ENCODE assay signal across 8 cellular contexts in the genomic region with DNA sequence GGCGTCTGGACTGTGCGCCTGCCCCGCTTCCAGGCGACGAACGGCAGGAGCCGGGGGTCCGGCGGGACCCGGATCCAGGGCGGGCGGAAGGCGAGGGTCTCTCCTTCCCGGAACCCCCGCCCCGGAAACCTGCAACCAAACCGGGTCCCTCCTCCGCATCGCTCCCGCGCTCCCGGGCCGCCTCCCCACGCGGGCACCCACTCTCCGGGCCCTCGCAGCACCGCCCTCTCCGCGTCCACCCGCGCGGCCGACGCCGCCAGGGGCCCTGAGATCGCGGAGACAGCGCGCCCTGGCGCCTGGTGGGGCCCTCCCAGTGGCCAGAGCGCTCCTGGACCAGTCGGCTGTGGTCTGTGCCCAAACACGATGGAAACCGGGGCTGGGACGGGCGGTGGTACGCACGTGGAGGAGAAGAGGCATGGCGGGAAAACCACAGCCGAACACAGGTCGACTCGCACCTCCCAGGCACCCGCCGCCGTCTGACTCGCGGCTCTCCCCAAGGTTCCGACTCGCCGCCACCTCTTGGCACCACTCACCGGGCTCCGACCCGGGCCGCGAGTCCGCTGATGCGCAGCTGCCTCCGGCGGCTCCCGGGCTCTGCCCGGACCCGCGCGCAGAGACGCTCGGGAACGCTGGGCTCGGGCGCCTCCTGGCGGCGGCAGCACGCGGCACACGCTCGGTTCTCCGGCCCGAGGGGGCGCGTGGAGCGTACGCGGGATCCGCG. TPM values are rescaled to one million over a fixed set of nuclear protein-coding genes. Genes with fewer than 3 reads are reported as not detected.
DNase-seq lines count a peak whose midpoint lies in the region; ATAC-seq and TF ChIP-seq lines count a peak whose summit lies in the region.

No MANE protein-coding gene starts in this region.

- H3K4me3 Mint-ChIP-seq in activated T-helper 1 cell treated with anti-CD3 and anti-CD28 coated beads, Interleukin-12 subunit alpha, Interleukin-12 subunit beta, Interleukin-2, Interleukin-4 antibody, amounts not matched to agents 30 ng/mL and 10 ng/mL and 1 ng/mL, durations not matched to agents 14 hours and 24 hours and 36 hours: no peak overlapping the region
- no peak overlapping the region for H3K4me3 Mint-ChIP-seq in nephron progenitor cell
- peak overlapping the region; percentile 66 to 75 for H3K4me3 Mint-ChIP-seq in stimulated activated naive CD8-positive, alpha-beta T cell treated with anti-CD3 and anti-CD28 coated beads, Interleukin-15, amount 100 ng/mL, for 72 hours

- TF ChIP-seq CTCF in nephron progenitor cell (IDR thresholded peaks at IDR 0.05): peak; percentile 81

- peaks cover 7% of the 10 kb centered on the region for H3K36me3 Mint-ChIP-seq in activated T-helper 1 cell treated with anti-CD3 and anti-CD28 coated beads, Interleukin-12 subunit alpha, Interleukin-12 subunit beta, Interleukin-2, Interleukin-4 antibody, amounts not matched to agents 30 ng/mL and 10 ng/mL and 1 ng/mL, durations not matched to agents 14 hours and 24 hours and 36 hours (ENCODE audit: low read depth)
- H3K36me3 Mint-ChIP-seq in nephron progenitor cell (ENCODE audit: low read depth): no peaks in the 10 kb centered on the region

- H3K9me3 Mint-ChIP-seq in activated T-helper 1 cell treated with anti-CD3 and anti-CD28 coated beads, Interleukin-12 subunit alpha, Interleukin-12 subunit beta, Interleukin-2, Interleukin-4 antibody, amounts not matched to agents 30 ng/mL and 10 ng/mL and 1 ng/mL, durations not matched to agents 14 hours and 24 hours and 36 hours: no peaks in the 10 kb centered on the region
- no peaks in the 10 kb centered on the region for H3K9me3 Mint-ChIP-seq in nephron progenitor cell
- H3K9me3 Mint-ChIP-seq in stimulated activated naive CD8-positive, alpha-beta T cell treated with anti-CD3 and anti-CD28 coated beads, Interleukin-15, amount 100 ng/mL, for 72 hours: no peaks in the 10 kb centered on the region

- H3K27me3 Mint-ChIP-seq in activated T-helper 1 cell treated with anti-CD3 and anti-CD28 coated beads, Interleukin-12 subunit alpha, Interleukin-12 subunit beta, Interleukin-2, Interleukin-4 antibody, amounts not matched to agents 30 ng/mL and 10 ng/mL and 1 ng/mL, durations not matched to agents 14 hours and 24 hours and 36 hours (ENCODE audit: insufficient read depth): peaks cover 52% of the 10 kb centered on the region
- H3K27me3 Mint-ChIP-seq in nephron progenitor cell (ENCODE audit: low read depth, poor library complexity): peaks cover 93% of the 10 kb centered on the region
- peaks cover 78% of the 10 kb centered on the region for H3K27me3 Mint-ChIP-seq in stimulated activated naive CD8-positive, alpha-beta T cell treated with anti-CD3 and anti-CD28 coated beads, Interleukin-15, amount 100 ng/mL, for 72 hours

- peak overlapping the region; percentile 71 for H3K27ac Mint-ChIP-seq in activated T-helper 1 cell treated with anti-CD3 and anti-CD28 coated beads, Interleukin-12 subunit alpha, Interleukin-12 subunit beta, Interleukin-2, Interleukin-4 antibody, amounts not matched to agents 30 ng/mL and 10 ng/mL and 1 ng/mL, durations not matched to agents 14 hours and 24 hours and 36 hours
- H3K27ac Mint-ChIP-seq in nephron progenitor cell: no peak overlapping the region
- H3K27ac Mint-ChIP-seq in stimulated activated naive CD8-positive, alpha-beta T cell treated with anti-CD3 and anti-CD28 coated beads, Interleukin-15, amount 100 ng/mL, for 72 hours: no peak overlapping the region

- peaks cover 25% of the 10 kb centered on the region for H3K4me1 Mint-ChIP-seq in activated T-helper 1 cell treated with anti-CD3 and anti-CD28 coated beads, Interleukin-12 subunit alpha, Interleukin-12 subunit beta, Interleukin-2, Interleukin-4 antibody, amounts not matched to agents 30 ng/mL and 10 ng/mL and 1 ng/mL, durations not matched to agents 14 hours and 24 hours and 36 hours (ENCODE audit: low read depth)
- H3K4me1 Mint-ChIP-seq in nephron progenitor cell: peaks cover under 1% of the 10 kb centered on the region
- peaks cover 56% of the 10 kb centered on the region for H3K4me1 Mint-ChIP-seq in stimulated activated naive CD8-positive, alpha-beta T cell treated with anti-CD3 and anti-CD28 coated beads, Interleukin-15, amount 100 ng/mL, for 72 hours

- intact Hi-C loops in activated T-helper 1 cell treated with anti-CD3 and anti-CD28 coated beads, Interleukin-12 subunit alpha, Interleukin-12 subunit beta, Interleukin-2, Interleukin-4 antibody, amounts not matched to agents 30 ng/mL and 10 ng/mL and 1 ng/mL, durations not matched to agents 14 hours and 24 hours and 36 hours (cut with micrococcal nuclease): loop anchor here (1.0 to 2.0 kb wide), 6 partner anchors 17 to 646 kb away; no protein-coding TSS in a partner anchor

- peak; percentile 75 for DNase-seq in NCI-H345 (lab: John Stamatoyannopoulos, UW)
- peak; percentile 53 for DNase-seq in activated T-helper 1 cell treated with anti-CD3 and anti-CD28 coated beads, Interleukin-12 subunit alpha, Interleukin-12 subunit beta, Interleukin-2, Interleukin-4 antibody, amounts not matched to agents 30 ng/mL and 10 ng/mL and 1 ng/mL, durations not matched to agents 14 hours and 24 hours and 36 hours (ENCODE audit: low spot score)
- peak; percentile 15 for DNase-seq in fibroblast of peridontal ligament (ENCODE audit: extremely low read depth)
- peak; percentile 88 for DNase-seq in nephron progenitor cell
- peak; percentile 77 to 79 for DNase-seq in stimulated activated naive CD8-positive, alpha-beta T cell treated with anti-CD3 and anti-CD28 coated beads, Interleukin-15, amount 100 ng/mL, for 72 hours
- no peak for DNase-seq in cerebellar cortex (ENCODE audit: low spot score)
- no peak for DNase-seq in RKO (ENCODE audit: low spot score)

- ATAC-seq in GM18867 (IDR thresholded peaks at IDR 0.05; ENCODE audit: unreplicated experiment): peak; percentile 33
- peak; percentile 76 for ATAC-seq in stimulated activated naive CD8-positive, alpha-beta T cell treated with anti-CD3 and anti-CD28 coated beads, Interleukin-15, amount 100 ng/mL, for 72 hours

RNA-seq across cellular contexts. Expression of a gene that starts 7.9 kb away (rescaled TPM):
- total RNA-seq in activated T-helper 1 cell treated with anti-CD3 and anti-CD28 coated beads, Interleukin-12 subunit alpha, Interleukin-12 subunit beta, Interleukin-2, Interleukin-4 antibody, amounts not matched to agents 30 ng/mL and 10 ng/mL and 1 ng/mL, durations not matched to agents 14 hours and 24 hours and 36 hours: not detected in 2 replicates

Comparison
In these comparisons a context has a peak if more than half of its experiments do, and no peak if none do; other contexts are left out.
1. DNase-seq: peak in NCI-H345 (single experiment), activated T-helper 1 cell treated with anti-CD3 and anti-CD28 coated beads, Interleukin-12 subunit alpha, Interleukin-12 subunit beta, Interleukin-2, Interleukin-4 antibody, amounts not matched to agents 30 ng/mL and 10 ng/mL and 1 ng/mL, durations not matched to agents 14 hours and 24 hours and 36 hours (single experiment), fibroblast of peridontal ligament (single experiment), nephron progenitor cell (single experiment) and stimulated activated naive CD8-positive, alpha-beta T cell treated with anti-CD3 and anti-CD28 coated beads, Interleukin-15, amount 100 ng/mL, for 72 hours (2 of 2); none in cerebellar cortex (single experiment) and RKO (single experiment).
2. H3K4me3 Mint-ChIP-seq: peak in stimulated activated naive CD8-positive, alpha-beta T cell treated with anti-CD3 and anti-CD28 coated beads, Interleukin-15, amount 100 ng/mL, for 72 hours (2 of 2); none in activated T-helper 1 cell treated with anti-CD3 and anti-CD28 coated beads, Interleukin-12 subunit alpha, Interleukin-12 subunit beta, Interleukin-2, Interleukin-4 antibody, amounts not matched to agents 30 ng/mL and 10 ng/mL and 1 ng/mL, durations not matched to agents 14 hours and 24 hours and 36 hours (single experiment) and nephron progenitor cell (single experiment).